2 cellular contexts compared by ENCODE assay signal in genomic region chr15:88606437-88606794, GRCh38.
TF ChIP-seq lines count a peak whose summit lies in the region.

No MANE protein-coding gene starts in this region.

TF ChIP-seq in GM23338, 12 proteins besides CTCF, POLR2A, EP300 and RAD21:
- TF ChIP-seq REST (IDR thresholded peaks at IDR 0.05; ENCODE audit: unreplicated experiment) (no peak), ZNF114 (CRISPR knock-in tag; IDR thresholded peaks at IDR 0.05) (no peak), EZH2 (IDR thresholded peaks at IDR 0.05; ENCODE audit: low read depth, unreplicated experiment) (no peak), CREB1 (CRISPR knock-in tag; IDR thresholded peaks at IDR 0.05; ENCODE audit: low read depth) (no peak), STAT1 (IDR thresholded peaks at IDR 0.05; ENCODE audit: unreplicated experiment) (no peak)

TF ChIP-seq in HepG2, 621 proteins besides CTCF, POLR2A, EP300 and RAD21:
- TF ChIP-seq ZNF136 (CRISPR knock-in tag; IDR thresholded peaks at IDR 0.05; ENCODE audit: low read depth): no peak
- no peak for TF ChIP-seq ZNF546 (CRISPR knock-in tag; conservative IDR thresholded peaks at IDR 0.05)
